ENCODE assay signal across 20 cellular contexts in the genomic region with DNA sequence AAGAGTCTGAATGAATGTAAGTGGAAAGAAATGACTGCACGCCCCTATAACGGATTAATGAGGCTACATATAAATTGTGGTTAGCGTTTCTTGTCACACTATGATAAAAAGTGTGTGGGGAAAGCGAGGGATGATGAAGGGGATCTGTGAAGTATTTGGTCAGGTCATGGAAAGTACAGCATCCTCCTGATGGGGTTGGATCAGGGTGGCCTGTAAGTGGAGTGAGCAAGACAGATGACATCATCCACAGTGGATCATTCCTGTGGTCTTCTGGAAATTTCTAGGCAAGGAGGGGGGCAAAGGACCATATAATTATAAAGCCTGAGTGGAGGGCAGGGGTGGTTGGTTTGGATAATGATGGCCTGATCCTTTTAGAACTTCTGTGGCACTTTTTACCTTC.
DNase-seq lines count a peak whose midpoint lies in the region; ATAC-seq, FAIRE-seq and TF ChIP-seq lines count a peak whose summit lies in the region.
"Had no signal": no experiment of that assay in that cellular context is flagged by ENCODE, and none has a peak within 500 bp of the region (broad histone marks: within the 10 kb centered on the region; RNA-seq: fewer than 3 reads in every experiment).

No MANE protein-coding gene starts in this region.

- H3K36me3 ChIP-seq in HEK293 (ENCODE audit: control insufficient read depth in 2 of 2, insufficient read depth in 1 of 2, low read length in 2 of 2) (no peaks in the 10 kb centered on the region), keratinocyte (ENCODE audit: control insufficient read depth in 2 of 2, extremely low read depth in 1 of 2, insufficient read depth in 2 of 2, low read length in 2 of 2) (peaks cover 0 to 5% of the 10 kb centered on the region in 2 experiments)
- H3K36me3 ChIP-seq: cardiac muscle cell, left ventricle myocardium inferior, spleen, upper lobe of right lung had no signal

- no peak overlapping the region for H2AFZ ChIP-seq in keratinocyte (ENCODE audit: control insufficient read depth, low read length)
- H2AFZ ChIP-seq: GM23338, parathyroid adenoma had no signal

- intact Hi-C loops in left cardiac atrium (cut with DNase I), result no loop called here

- no peaks in the 10 kb centered on the region for H4K20me1 ChIP-seq in keratinocyte (ENCODE audit: control insufficient read depth, extremely low read depth, insufficient read depth, low read length)

- DNase-seq in AG04450 (ENCODE audit: low read depth, low spot score) (peak; percentile 87), astrocyte of the hippocampus (ENCODE audit: low read depth, low spot score) (peak; percentile 88), keratinocyte (ENCODE audit: low read depth, low spot score) (no peak), COLO829 (ENCODE audit: low spot score) (no peak), left cardiac atrium (no peak)
- no peak for DNase-seq in stimulated activated CD8-positive, alpha-beta memory T cell treated with anti-CD3 and anti-CD28 coated beads, Interleukin-4, amount 100 ng/mL, for 48 hours
- DNase-seq: ACHN; activated CD4-positive, alpha-beta T cell treated with anti-CD3 and anti-CD28 coated beads for 48 hours; activated naive CD4-positive, alpha-beta T cell treated with anti-CD3 and anti-CD28 coated beads, Interleukin-2, amount 10 ng/mL, durations not matched to agents 7 days and 5 days; Caco-2; effector CD4-positive, alpha-beta T cell; left ventricle myocardium inferior; spleen; stimulated activated naive B cell treated with anti-CD40 and anti-IgM and Interleukin-4, amounts not matched to agents 10 μg/mL and 1 μg/mL and 100 μg/mL, for 72 hours; upper lobe of right lung had no signal

- dilution Hi-C loops in keratinocyte (cut with MboI; ENCODE audit: extremely low pct_ligation_motif_present, low sequenced_read_pairs), result no loop called here

- no peaks in the 10 kb centered on the region for H3K9me1 ChIP-seq in keratinocyte (ENCODE audit: control insufficient read depth, extremely low read depth, insufficient read depth, low read length)

- H3K27ac ChIP-seq in AG04450 (ENCODE audit: low read depth, low read length) (peak overlapping the region; percentile 98), HEK293 (ENCODE audit: extremely low read depth, low read depth, low read length) (no peak overlapping the region), keratinocyte (ENCODE audit: control insufficient read depth, insufficient read depth, low read length) (peak overlapping the region; percentile 89)
- H3K27ac ChIP-seq: cardiac muscle cell, left ventricle myocardium inferior, parathyroid adenoma, spleen, upper lobe of right lung had no signal

- H3K79me2 ChIP-seq in keratinocyte (ENCODE audit: control insufficient read depth, insufficient read depth, low read length), result no peaks in the 10 kb centered on the region
- H3K79me2 ChIP-seq: parathyroid adenoma had no signal

- H3K27me3 ChIP-seq in AG04450 (ENCODE audit: control insufficient read depth, insufficient read depth, low read length) (no peaks in the 10 kb centered on the region), keratinocyte (ENCODE audit: control insufficient read depth, extremely low read depth, insufficient read depth, low read length) (no peaks in the 10 kb centered on the region)
- H3K27me3 ChIP-seq: cardiac muscle cell, spleen, upper lobe of right lung had no signal

- TF ChIP-seq CTCF in AG04450 (IDR thresholded peaks at IDR 0.05; ENCODE audit: low read depth, low read length) (no peak), HEK293 (tag by site-specific recombination; IDR thresholded peaks at IDR 0.05) (no peak), keratinocyte (optimal IDR thresholded peaks at IDR 0.05 in 1 of 3, IDR thresholded peaks at IDR 0.05 in 1 of 3, conservative IDR thresholded peaks at IDR 0.05 in 1 of 3; ENCODE audit: extremely low read depth in 1 of 3, insufficient read depth in 2 of 3, low read length in 3 of 3) (no peak)

- H3K9ac ChIP-seq in keratinocyte (ENCODE audit: control insufficient read depth, extremely low read depth, insufficient read depth, low read length), result peak overlapping the region; percentile 34
- H3K9ac ChIP-seq: parathyroid adenoma had no signal

- ATAC-seq in GM19324 (IDR thresholded peaks at IDR 0.05; ENCODE audit: low FRiP score, unreplicated experiment), result no peak
- no peak for ATAC-seq in left cardiac atrium
- ATAC-seq: GM23338; stimulated activated naive B cell treated with anti-CD40 and anti-IgM and Interleukin-4, amounts not matched to agents 10 μg/mL and 1 μg/mL and 100 μg/mL, for 72 hours; upper lobe of right lung had no signal

- H3K9me3 ChIP-seq in AG04450 (ENCODE audit: control insufficient read depth, insufficient read depth, low read length) (no peaks in the 10 kb centered on the region), HEK293 (ENCODE audit: control insufficient read depth, insufficient read depth, low read depth, low read length) (no peaks in the 10 kb centered on the region), keratinocyte (ENCODE audit: control insufficient read depth, low read depth, low read length) (peaks cover 1% of the 10 kb centered on the region)
- H3K9me3 ChIP-seq: Caco-2, left ventricle myocardium inferior, spleen, upper lobe of right lung had no signal

- no peak overlapping the region for H3K4me2 ChIP-seq in keratinocyte (ENCODE audit: control insufficient read depth, extremely low read depth, insufficient read depth, low read depth, low read length)
- H3K4me2 ChIP-seq: GM23338 had no signal

- no peak for FAIRE-seq in keratinocyte (lab: Jason Lieb, UNC)

- H3K4me1 ChIP-seq in HEK293 (ENCODE audit: control insufficient read depth, insufficient read depth, low read length) (no peaks in the 10 kb centered on the region), keratinocyte (ENCODE audit: control insufficient read depth, extremely low read depth, insufficient read depth, low read length) (peaks cover 16% of the 10 kb centered on the region)
- H3K4me1 ChIP-seq: left ventricle myocardium inferior, parathyroid adenoma, spleen, upper lobe of right lung had no signal

- H3K4me3 ChIP-seq in AG04450 (ENCODE audit: low read depth, low read length), result no peak overlapping the region; the same call in 1 of the 2 replicates
- no peak overlapping the region for H3K4me3 ChIP-seq in HEK293 (ENCODE audit: low read depth, low read length)
- no peak overlapping the region for H3K4me3 ChIP-seq in keratinocyte (ENCODE audit: control insufficient read depth in 2 of 3, extremely low read depth in 1 of 3, insufficient read depth in 2 of 3, low read depth in 1 of 3, low read length in 3 of 3)
- H3K4me3 ChIP-seq: cardiac muscle cell, GM23338, left ventricle myocardium inferior, spleen, upper lobe of right lung had no signal

- CTCF ChIA-PET in AG04450 (lab: Charles Lee), result no interaction called here
- CTCF ChIA-PET in HEK293 (lab: Yijun Ruan, JAX), result no interaction called here

- POLR2A ChIA-PET in AG04450 (lab: Yijun Ruan, JAX), result no interaction called here
- POLR2A ChIA-PET in HEK293 (lab: Yijun Ruan, JAX), result no interaction called here

TF ChIP-seq in HEK293, 187 proteins besides CTCF, POLR2A, EP300 and RAD21 (continues in another document):
- TF ChIP-seq ZNF37A (tag by site-specific recombination; IDR thresholded peaks at IDR 0.05), result no peak
- no peak for TF ChIP-seq ZNF585B (tag by site-specific recombination; IDR thresholded peaks at IDR 0.05)
- TF ChIP-seq ZNF549 (tag by site-specific recombination; IDR thresholded peaks at IDR 0.05), result peak; percentile 71
- TF ChIP-seq, protein P1, sequence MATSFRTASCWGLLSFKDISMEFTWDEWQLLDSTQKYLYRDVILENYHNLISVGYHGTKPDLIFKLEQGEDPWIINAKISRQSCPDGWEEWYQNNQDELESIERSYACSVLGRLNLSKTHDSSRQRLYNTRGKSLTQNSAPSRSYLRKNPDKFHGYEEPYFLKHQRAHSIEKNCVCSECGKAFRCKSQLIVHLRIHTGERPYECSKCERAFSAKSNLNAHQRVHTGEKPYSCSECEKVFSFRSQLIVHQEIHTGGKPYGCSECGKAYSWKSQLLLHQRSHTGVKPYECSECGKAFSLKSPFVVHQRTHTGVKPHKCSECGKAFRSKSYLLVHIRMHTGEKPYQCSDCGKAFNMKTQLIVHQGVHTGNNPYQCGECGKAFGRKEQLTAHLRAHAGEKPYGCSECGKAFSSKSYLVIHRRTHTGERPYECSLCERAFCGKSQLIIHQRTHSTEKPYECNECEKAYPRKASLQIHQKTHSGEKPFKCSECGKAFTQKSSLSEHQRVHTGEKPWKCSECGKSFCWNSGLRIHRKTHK (tag by site-specific recombination; IDR thresholded peaks at IDR 0.05), result no peak
- TF ChIP-seq, protein P2, sequence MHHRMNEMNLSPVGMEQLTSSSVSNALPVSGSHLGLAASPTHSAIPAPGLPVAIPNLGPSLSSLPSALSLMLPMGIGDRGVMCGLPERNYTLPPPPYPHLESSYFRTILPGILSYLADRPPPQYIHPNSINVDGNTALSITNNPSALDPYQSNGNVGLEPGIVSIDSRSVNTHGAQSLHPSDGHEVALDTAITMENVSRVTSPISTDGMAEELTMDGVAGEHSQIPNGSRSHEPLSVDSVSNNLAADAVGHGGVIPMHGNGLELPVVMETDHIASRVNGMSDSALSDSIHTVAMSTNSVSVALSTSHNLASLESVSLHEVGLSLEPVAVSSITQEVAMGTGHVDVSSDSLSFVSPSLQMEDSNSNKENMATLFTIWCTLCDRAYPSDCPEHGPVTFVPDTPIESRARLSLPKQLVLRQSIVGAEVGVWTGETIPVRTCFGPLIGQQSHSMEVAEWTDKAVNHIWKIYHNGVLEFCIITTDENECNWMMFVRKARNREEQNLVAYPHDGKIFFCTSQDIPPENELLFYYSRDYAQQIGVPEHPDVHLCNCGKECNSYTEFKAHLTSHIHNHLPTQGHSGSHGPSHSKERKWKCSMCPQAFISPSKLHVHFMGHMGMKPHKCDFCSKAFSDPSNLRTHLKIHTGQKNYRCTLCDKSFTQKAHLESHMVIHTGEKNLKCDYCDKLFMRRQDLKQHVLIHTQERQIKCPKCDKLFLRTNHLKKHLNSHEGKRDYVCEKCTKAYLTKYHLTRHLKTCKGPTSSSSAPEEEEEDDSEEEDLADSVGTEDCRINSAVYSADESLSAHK (tag by site-specific recombination; IDR thresholded peaks at IDR 0.05), result no peak
- TF ChIP-seq ZNF2 (tag by site-specific recombination; IDR thresholded peaks at IDR 0.05), result no peak
- TF ChIP-seq, protein P3, sequence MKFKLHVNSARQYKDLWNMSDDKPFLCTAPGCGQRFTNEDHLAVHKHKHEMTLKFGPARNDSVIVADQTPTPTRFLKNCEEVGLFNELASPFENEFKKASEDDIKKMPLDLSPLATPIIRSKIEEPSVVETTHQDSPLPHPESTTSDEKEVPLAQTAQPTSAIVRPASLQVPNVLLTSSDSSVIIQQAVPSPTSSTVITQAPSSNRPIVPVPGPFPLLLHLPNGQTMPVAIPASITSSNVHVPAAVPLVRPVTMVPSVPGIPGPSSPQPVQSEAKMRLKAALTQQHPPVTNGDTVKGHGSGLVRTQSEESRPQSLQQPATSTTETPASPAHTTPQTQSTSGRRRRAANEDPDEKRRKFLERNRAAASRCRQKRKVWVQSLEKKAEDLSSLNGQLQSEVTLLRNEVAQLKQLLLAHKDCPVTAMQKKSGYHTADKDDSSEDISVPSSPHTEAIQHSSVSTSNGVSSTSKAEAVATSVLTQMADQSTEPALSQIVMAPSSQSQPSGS (tag by site-specific recombination; IDR thresholded peaks at IDR 0.05; ENCODE audit: low read depth), result 0 out of 2 replicates have a peak, but pooled peaks have one; percentile 42
- TF ChIP-seq ZNF266 (tag by site-specific recombination; IDR thresholded peaks at IDR 0.05; ENCODE audit: low read depth), result no peak

Comparison
In these comparisons a context has a peak if more than half of its experiments do, and no peak if none do; other contexts are left out.
1. DNase-seq: peak in AG04450 (single experiment) and astrocyte of the hippocampus (single experiment); none in keratinocyte (single experiment), COLO829 (single experiment), left cardiac atrium (single experiment) and stimulated activated CD8-positive, alpha-beta memory T cell treated with anti-CD3 and anti-CD28 coated beads, Interleukin-4, amount 100 ng/mL, for 48 hours (single experiment).